In genomic region chr15:28129261-28129848, GRCh38 we compare ENCODE assay signal across 25 cellular contexts. TPM values are rescaled to one million over a fixed set of nuclear protein-coding genes. Genes with fewer than 3 reads are reported as not detected.
"Had no signal": no experiment of that assay in that cellular context is flagged by ENCODE, and none has a peak within 500 bp of the region (broad histone marks: within the 10 kb centered on the region; RNA-seq: fewer than 3 reads in every experiment).

No MANE protein-coding gene starts in this region.

- H3K4me1 ChIP-seq: prostate gland had no signal

- ATAC-seq: activated naive CD8-positive, alpha-beta T cell treated with anti-CD3 and anti-CD28 coated beads, Interleukin-2, amount 50 U/mL, for 24 hours; activated T-cell treated with anti-CD3 and anti-CD28 coated beads, Interleukin-2, amount 50 U/mL, for 4 hours; left lung; natural killer cell treated with Interleukin-12 subunit alpha and Interleukin-12 subunit beta and Interleukin-15 and Interleukin-18, amount 100 ng/mL, for 72 hours; WTC11 had no signal

- H3K27me3 Mint-ChIP-seq: activated naive CD8-positive, alpha-beta T cell treated with anti-CD3 and anti-CD28 coated beads, Interleukin-2, amount 50 U/mL, for 24 hours; natural killer cell treated with Interleukin-12 subunit alpha and Interleukin-12 subunit beta and Interleukin-15 and Interleukin-18, amount 100 ng/mL, for 72 hours; stimulated activated naive CD8-positive, alpha-beta T cell treated with anti-CD3 and anti-CD28 coated beads, Interleukin-15, Interleukin-2, amounts not matched to agents 100 ng/mL and 50 ng/mL, for 24 hours had no signal

- H3K4me3 ChIP-seq: cardiac muscle cell, dorsolateral prefrontal cortex, hepatocyte, left lung, ovary, prostate gland, tibial nerve had no signal

- H3K27ac Mint-ChIP-seq: activated naive CD4-positive, alpha-beta T cell treated with anti-CD3 and anti-CD28 coated beads for 36 hours; activated naive CD8-positive, alpha-beta T cell treated with anti-CD3 and anti-CD28 coated beads, Interleukin-2, amount 50 U/mL, for 24 hours; natural killer cell treated with Interleukin-12 subunit alpha and Interleukin-12 subunit beta and Interleukin-15 and Interleukin-18, amount 100 ng/mL, for 72 hours; stimulated activated naive CD8-positive, alpha-beta T cell treated with anti-CD3 and anti-CD28 coated beads, Interleukin-15, Interleukin-2, amounts not matched to agents 100 ng/mL and 50 ng/mL, for 24 hours; T-helper 1 cell treated with Interleukin-12 subunit alpha and Interleukin-12 subunit beta and Interleukin-4 antibody, amounts not matched to agents 30 μg/mL and 1 μg/mL, for 36 hours had no signal

- H3K27ac ChIP-seq: cardiac muscle cell, epithelial cell of prostate, hepatocyte, left lung, neutrophil, ovary, prostate gland, tibial nerve had no signal

- H3K9me3 Mint-ChIP-seq: activated naive CD4-positive, alpha-beta T cell treated with anti-CD3 and anti-CD28 coated beads for 36 hours; activated naive CD8-positive, alpha-beta T cell treated with anti-CD3 and anti-CD28 coated beads, Interleukin-2, amount 50 U/mL, for 24 hours; activated T-cell treated with anti-CD3 and anti-CD28 coated beads, Interleukin-2, amount 50 U/mL, for 4 hours; immature natural killer cell; natural killer cell treated with Interleukin-12 subunit alpha and Interleukin-12 subunit beta and Interleukin-15 and Interleukin-18, amount 100 ng/mL, for 72 hours; stimulated activated naive CD8-positive, alpha-beta T cell treated with anti-CD3 and anti-CD28 coated beads, Interleukin-15, Interleukin-2, amounts not matched to agents 100 ng/mL and 50 ng/mL, for 24 hours; T-helper 1 cell treated with Interleukin-12 subunit alpha and Interleukin-12 subunit beta and Interleukin-4 antibody, amounts not matched to agents 30 μg/mL and 1 μg/mL, for 36 hours; WTC11 had no signal

- DNase-seq: activated CD8-positive, alpha-beta memory T cell treated with anti-CD3 and anti-CD28 coated beads for 24 hours; activated CD8-positive, alpha-beta memory T cell treated with anti-CD3 and anti-CD28 coated beads, Interleukin-2, amount 50 U/mL, for 4 hours; activated effector memory CD4-positive, alpha-beta T cell treated with Interleukin-2 at 50 U/mL for 16 hours; activated naive CD4-positive, alpha-beta T cell treated with anti-CD3 and anti-CD28 coated beads for 36 hours; activated naive CD8-positive, alpha-beta T cell treated with anti-CD3 and anti-CD28 coated beads, Interleukin-2, amount 50 U/mL, for 24 hours; activated T-cell treated with anti-CD3 and anti-CD28 coated beads, Interleukin-2, amount 50 U/mL, for 4 hours; dorsolateral prefrontal cortex; immature natural killer cell; mammary epithelial cell; midbrain; ovary; stimulated activated CD4-positive, alpha-beta T cell treated with anti-CD3 and anti-CD28 coated beads, Interleukin-4, amount 100 ng/mL, for 24 hours; T1000 had no signal

- H3K4me1 Mint-ChIP-seq: activated naive CD8-positive, alpha-beta T cell treated with anti-CD3 and anti-CD28 coated beads, Interleukin-2, amount 50 U/mL, for 24 hours; immature natural killer cell had no signal

- H3K27me3 ChIP-seq: cardiac muscle cell, dorsolateral prefrontal cortex, hepatocyte, left lung, neutrophil, ovary, tibial nerve had no signal

- H3K9me3 ChIP-seq: left lung, neutrophil, ovary, prostate gland, tibial nerve had no signal

- H3K4me3 Mint-ChIP-seq: activated naive CD4-positive, alpha-beta T cell treated with anti-CD3 and anti-CD28 coated beads for 36 hours; activated naive CD8-positive, alpha-beta T cell treated with anti-CD3 and anti-CD28 coated beads, Interleukin-2, amount 50 U/mL, for 24 hours; activated T-cell treated with anti-CD3 and anti-CD28 coated beads, Interleukin-2, amount 50 U/mL, for 4 hours; immature natural killer cell; natural killer cell treated with Interleukin-12 subunit alpha and Interleukin-12 subunit beta and Interleukin-15 and Interleukin-18, amount 100 ng/mL, for 72 hours; stimulated activated naive CD8-positive, alpha-beta T cell treated with anti-CD3 and anti-CD28 coated beads, Interleukin-15, Interleukin-2, amounts not matched to agents 100 ng/mL and 50 ng/mL, for 24 hours; T-helper 1 cell treated with Interleukin-12 subunit alpha and Interleukin-12 subunit beta and Interleukin-4 antibody, amounts not matched to agents 30 μg/mL and 1 μg/mL, for 36 hours; WTC11 had no signal

- H3K36me3 ChIP-seq: ovary had no signal

RNA-seq across cellular contexts. Expression of gene OCA2, which starts 30.2 kb away (rescaled TPM):
- total RNA-seq: activated naive CD4-positive, alpha-beta T cell treated with anti-CD3 and anti-CD28 coated beads for 36 hours; activated T-cell treated with anti-CD3 and anti-CD28 coated beads, Interleukin-2, amount 50 U/mL, for 4 hours; fibroblast of villous mesenchyme; natural killer cell treated with Interleukin-12 subunit alpha and Interleukin-12 subunit beta and Interleukin-15 and Interleukin-18, amount 100 ng/mL, for 72 hours had no signal
- polyA plus RNA-seq: mammary epithelial cell had no signal
